In the genomic region with DNA sequence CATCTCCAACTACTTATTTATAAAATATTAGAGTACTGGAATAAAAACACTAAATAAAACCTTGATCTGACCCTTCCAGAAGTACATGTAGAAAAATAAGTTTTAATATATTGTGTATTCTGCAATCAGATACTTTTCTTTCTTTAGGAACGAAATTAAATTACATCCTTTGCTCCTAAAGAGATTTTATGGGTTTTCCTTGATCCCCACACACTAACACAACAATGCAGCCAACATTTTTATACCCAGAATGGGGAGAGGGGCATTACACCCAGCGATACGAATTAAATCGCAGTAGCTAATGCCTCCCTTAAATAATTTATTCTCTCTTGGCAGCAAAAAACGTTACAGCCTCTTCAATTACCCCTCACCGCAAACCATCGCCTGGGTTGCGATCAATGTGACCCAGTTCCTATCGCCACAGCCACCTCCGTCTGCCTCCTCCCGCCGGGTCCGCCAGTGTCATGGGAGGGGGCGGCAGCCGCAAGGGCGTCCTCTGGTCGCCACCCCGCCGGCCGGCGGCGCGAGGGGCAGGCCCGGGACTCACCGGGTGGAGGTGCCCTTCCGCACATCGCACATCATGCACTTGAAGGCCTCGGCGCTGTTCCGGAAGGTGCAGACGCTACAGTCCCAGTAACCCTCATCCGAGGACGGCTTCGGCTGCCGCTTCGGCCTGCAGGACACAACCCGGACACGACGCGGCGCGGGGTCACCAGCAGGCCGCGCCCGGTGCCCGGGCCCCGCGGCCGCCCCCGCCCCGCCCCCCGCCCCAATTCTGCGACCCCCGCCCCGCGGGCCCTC, we compare ENCODE assay signal across 8 cellular contexts. TPM values are rescaled to one million over a fixed set of nuclear protein-coding genes. Genes with fewer than 3 reads are reported as not detected.
DNase-seq lines count a peak whose midpoint lies in the region; ATAC-seq, FAIRE-seq and TF ChIP-seq lines count a peak whose summit lies in the region.

No MANE protein-coding gene starts in this region.

- DNase-seq in D721Med (ENCODE audit: insufficient read length, low spot score) (peak; percentile 14), HT-29 (ENCODE audit: low spot score) (peak; percentile 78), activated T-cell treated with anti-CD3 and anti-CD28 coated beads for 4 hours (peak; percentile 33), erythroblast (lab: John Stamatoyannopoulos, UW) (peak; percentile 88 to 90)
- peak; percentile 76 for DNase-seq in stimulated activated CD8-positive, alpha-beta memory T cell treated with anti-CD3 and anti-CD28 coated beads, Interleukin-4, amount 100 ng/mL, for 48 hours

- H3K4me3 ChIP-seq in OCI-LY3 (ENCODE audit: low read length) (peak overlapping the region; percentile 89), mucosa of rectum (ENCODE audit: low read length in 2 of 2) (peak overlapping the region; percentile 77 to 79)

- peak overlapping the region; percentile 75; the same call in 1 of the 2 replicates for H3K27ac ChIP-seq in OCI-LY3 (ENCODE audit: low read length)
- peak overlapping the region; percentile 82 to 86 for H3K27ac ChIP-seq in mucosa of rectum (ENCODE audit: low read depth in 2 of 2, low read length in 2 of 2)

- H4K20me1 ChIP-seq in OCI-LY3 (ENCODE audit: insufficient read depth, low read length) = no peaks in the 10 kb centered on the region

- H3K9ac ChIP-seq in OCI-LY3 (ENCODE audit: low read length) = peak overlapping the region; percentile 79
- peak overlapping the region; percentile 52 to 73 for H3K9ac ChIP-seq in mucosa of rectum (ENCODE audit: low read depth in 1 of 2, low read length in 2 of 2)

- H3K4me1 ChIP-seq in OCI-LY3 (ENCODE audit: low read length) = peaks cover 18% of the 10 kb centered on the region
- peaks cover 6 to 8% of the 10 kb centered on the region in 2 donors for H3K4me1 ChIP-seq in mucosa of rectum (ENCODE audit: control insufficient read depth in 2 of 2, insufficient read depth in 2 of 2, low read length in 2 of 2)

- TF ChIP-seq POLR2A in erythroblast (IDR thresholded peaks at IDR 0.05; ENCODE audit: low read length) = peak; percentile 42

- H3K9me3 ChIP-seq in OCI-LY3 (ENCODE audit: insufficient read depth, low read length) = no peaks in the 10 kb centered on the region
- H3K9me3 ChIP-seq in mucosa of rectum (ENCODE audit: control insufficient read depth in 2 of 2, low read length in 2 of 2) = no peaks in the 10 kb centered on the region

- peak; percentile 22 for TF ChIP-seq CTCF in D721Med (IDR thresholded peaks at IDR 0.05; ENCODE audit: insufficient read depth, missing control alignments)
- peak; percentile 49 for TF ChIP-seq CTCF in OCI-LY3 (IDR thresholded peaks at IDR 0.05; ENCODE audit: low read depth, low read length)

- H3K36me3 ChIP-seq in OCI-LY3 (replicated peaks; ENCODE audit: low read depth, low read length) = peaks cover 14% of the 10 kb centered on the region
- H3K36me3 ChIP-seq in mucosa of rectum (ENCODE audit: control insufficient read depth in 2 of 2, insufficient read depth in 2 of 2, low read length in 2 of 2) = peaks cover 0 to 8% of the 10 kb centered on the region in 2 donors

- peak; percentile 73 for ATAC-seq in GM21360 (IDR thresholded peaks at IDR 0.05; ENCODE audit: unreplicated experiment)

- H2AFZ ChIP-seq in OCI-LY3 (ENCODE audit: low read depth, low read length) = peak overlapping the region; percentile 47

- no peak for FAIRE-seq in D721Med (lab: Jason Lieb, UNC)

- peaks cover 70% of the 10 kb centered on the region for H3K79me2 ChIP-seq in OCI-LY3 (ENCODE audit: low read length)

- H3K4me2 ChIP-seq in OCI-LY3 (ENCODE audit: low read length) = peak overlapping the region; percentile 93

- no peaks in the 10 kb centered on the region for H3K27me3 ChIP-seq in OCI-LY3 (ENCODE audit: low read depth, low read length)
- H3K27me3 ChIP-seq in mucosa of rectum (ENCODE audit: control insufficient read depth in 2 of 2, insufficient read depth in 2 of 2, low read length in 2 of 2) = no peaks in the 10 kb centered on the region

RNA-seq across cellular contexts. Expression of gene YAF2, which starts 0.8 kb away (rescaled TPM):
- 6.8 and 11.1 TPM in 2 replicates for total RNA-seq in HT-29 (2014; rRNA removed; shearing (Covaris generic))

Comparison
In these comparisons a context has a peak if more than half of its experiments do, and no peak if none do; other contexts are left out.
1. Peak in every context shown above with its lines: DNase-seq, ATAC-seq, H3K4me3 ChIP-seq and H3K27ac ChIP-seq.
2. DNase-seq: peak in every context shown above with its lines; median percentile 89 in erythroblast; 78 in HT-29; 76 in stimulated activated CD8-positive, alpha-beta memory T cell treated with anti-CD3 and anti-CD28 coated beads, Interleukin-4, amount 100 ng/mL, for 48 hours; 33 in activated T-cell treated with anti-CD3 and anti-CD28 coated beads for 4 hours; 14 in D721Med.